ENCODE assay signal across 16 cellular contexts in the genomic region with DNA sequence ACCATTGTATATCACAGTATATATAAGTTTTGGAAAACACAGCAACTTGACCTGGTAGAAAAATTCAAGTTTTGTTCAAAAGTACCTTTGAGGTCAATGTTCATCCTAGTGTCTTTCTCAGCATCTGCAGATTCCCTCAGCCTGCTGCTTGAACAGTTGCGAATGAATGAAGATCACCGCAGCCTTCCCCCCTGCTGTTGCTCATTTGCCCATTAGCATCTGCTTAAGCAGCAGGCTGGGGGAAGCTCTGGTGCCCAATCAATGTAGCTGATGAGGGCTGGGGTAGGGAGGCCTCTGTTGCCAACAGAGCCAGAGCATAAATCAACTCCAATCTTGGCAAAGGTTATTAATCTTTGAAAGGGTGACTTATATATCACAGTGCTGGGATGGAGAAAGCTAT.
"Had no signal": no experiment of that assay in that cellular context is flagged by ENCODE, and none has a peak within 500 bp of the region (broad histone marks: within the 10 kb centered on the region; RNA-seq: fewer than 3 reads in every experiment).

No MANE protein-coding gene starts in this region.

- H3K27ac ChIP-seq: psoas muscle, right lobe of liver had no signal

- H3K27me3 ChIP-seq: right lobe of liver had no signal

- DNase-seq: activated B cell treated with CpG ODN at 0.5 μM for 24 hours; activated CD4-positive, alpha-beta T cell treated with anti-CD3 and anti-CD28 coated beads, Interleukin-2, amount 10 ng/mL, durations not matched to agents 24 days and 14 days; activated CD8-positive, alpha-beta memory T cell treated with anti-CD3 and anti-CD28 coated beads, Interleukin-2, amount 50 U/mL, for 48 hours; activated gamma-delta T cell; activated T-cell treated with anti-CD3 and anti-CD28 coated beads, Interleukin-2, amount 50 U/mL, for 72 hours; amniotic stem cell; immature natural killer cell; mesenchymal stem cell; occipital lobe; psoas muscle; right lobe of liver; stimulated activated naive CD8-positive, alpha-beta T cell treated with anti-CD3 and anti-CD28 coated beads, Interleukin-15, amount 100 ng/mL, for 72 hours had no signal

- H3K9me3 ChIP-seq: psoas muscle, right lobe of liver had no signal

- H3K4me1 ChIP-seq: psoas muscle, right lobe of liver had no signal

- ATAC-seq: activated naive CD4-positive, alpha-beta T cell treated with anti-CD3 and anti-CD28 coated beads, Interleukin-2, amount 50 U/mL, for 72 hours; activated T-cell treated with anti-CD3 and anti-CD28 coated beads, Interleukin-2, amount 50 U/mL, for 72 hours; esophagus mucosa; natural killer cell treated with Interleukin-12 subunit alpha and Interleukin-12 subunit beta and Interleukin-15 and Interleukin-18, amount 100 ng/mL, for 72 hours; psoas muscle; right lobe of liver; stimulated activated naive CD8-positive, alpha-beta T cell treated with anti-CD3 and anti-CD28 coated beads, Interleukin-15, amount 100 ng/mL, for 72 hours had no signal

- H3K36me3 ChIP-seq: right lobe of liver had no signal

- H3K4me3 ChIP-seq: psoas muscle, right lobe of liver had no signal

- FAIRE-seq: TTC549 had no signal
